Comparison of ENCODE assay signal across 7 cellular contexts in the genomic region with DNA sequence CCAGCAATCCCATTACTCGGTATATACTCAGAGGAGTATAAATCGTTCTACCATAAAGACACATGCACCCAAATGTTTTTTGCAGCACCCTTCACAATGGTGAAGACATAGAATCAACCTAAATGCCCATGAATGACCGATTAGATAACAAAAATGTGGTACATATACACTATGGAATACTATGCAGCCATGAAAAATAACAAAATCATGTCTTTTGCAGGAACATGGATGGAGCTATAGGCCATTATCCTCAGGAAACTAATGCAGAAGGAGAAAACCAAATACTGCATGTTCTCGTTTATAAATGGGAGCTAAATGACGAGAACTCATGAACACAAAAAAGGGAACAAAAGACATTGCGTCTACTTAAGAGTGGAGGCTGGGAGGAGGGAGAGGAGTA.
"Had no signal": no experiment of that assay in that cellular context is flagged by ENCODE, and none has a peak within 500 bp of the region (broad histone marks: within the 10 kb centered on the region; RNA-seq: fewer than 3 reads in every experiment).

No MANE protein-coding gene starts in this region.

- DNase-seq: H7, IMR-90, KBM-7 had no signal

- H3K36me3 ChIP-seq: HAP-1 had no signal

- FAIRE-seq: HTR-8/SVneo had no signal

- H2AFZ ChIP-seq: GM23338 had no signal

- H3K4me1 ChIP-seq: HAP-1 had no signal

- H3K4me2 ChIP-seq: GM23338 had no signal

- H3K9me3 ChIP-seq: HAP-1 had no signal

- H3K4me1 Mint-ChIP-seq: GM23338 had no signal

- H3K27ac Mint-ChIP-seq: GM23338 had no signal

- H3K4me3 Mint-ChIP-seq: GM23338 had no signal

- H3K4me3 ChIP-seq: GM23338, HAP-1 had no signal

- ATAC-seq: GM23338, HCT116 had no signal
